ENCODE assay signal across 13 cellular contexts in genomic region chr3:16369885-16370284, GRCh38.
DNase-seq lines count a peak whose midpoint lies in the region; ATAC-seq, FAIRE-seq and TF ChIP-seq lines count a peak whose summit lies in the region.
"Had no signal": no experiment of that assay in that cellular context is flagged by ENCODE, and none has a peak within 500 bp of the region (broad histone marks: within the 10 kb centered on the region; RNA-seq: fewer than 3 reads in every experiment).

No MANE protein-coding gene starts in this region.

- H3K27me3 ChIP-seq in ascending aorta (no peaks in the 10 kb centered on the region), keratinocyte (ENCODE audit: control insufficient read depth, extremely low read depth, insufficient read depth, low read length) (no peaks in the 10 kb centered on the region)
- H3K27me3 ChIP-seq: colonic mucosa, Peyer's patch, spleen had no signal

- CTCF ChIA-PET in activated CD4-positive, alpha-beta T cell treated with anti-CD3 and anti-CD28 coated beads for 36 hours (lab: Charles Lee) = interaction anchor here (1.3 to 1.4 kb wide), 3 partner anchors 10 to 79 kb away, joined by 5 read pairs; no protein-coding TSS in a partner anchor

- no peak for TF ChIP-seq CTCF in ascending aorta (IDR thresholded peaks at IDR 0.05)
- no peak for TF ChIP-seq CTCF in keratinocyte (optimal IDR thresholded peaks at IDR 0.05 in 1 of 3, IDR thresholded peaks at IDR 0.05 in 1 of 3, conservative IDR thresholded peaks at IDR 0.05 in 1 of 3; ENCODE audit: extremely low read depth in 1 of 3, insufficient read depth in 2 of 3, low read length in 3 of 3)

- POLR2A ChIA-PET in activated CD4-positive, alpha-beta T cell treated with anti-CD3 and anti-CD28 coated beads for 36 hours (lab: Charles Lee) = no interaction called here

- H3K4me3 ChIP-seq in ascending aorta (peak overlapping the region in 1 of 2 donors; percentile 2), keratinocyte (ENCODE audit: control insufficient read depth in 2 of 3, extremely low read depth in 1 of 3, insufficient read depth in 2 of 3, low read depth in 1 of 3, low read length in 3 of 3) (no peak overlapping the region)
- H3K4me3 ChIP-seq: colonic mucosa, Peyer's patch, spleen had no signal

- intact Hi-C loops in activated CD4-positive, alpha-beta T cell treated with anti-CD3 and anti-CD28 coated beads for 36 hours (cut with DNase I, micrococcal nuclease) = no loop called here
- intact Hi-C loops in ascending aorta (cut with DNase I) = loop anchor here (1.0 kb wide), 1 partner anchor 31 kb away; no protein-coding TSS in a partner anchor

- H3K27me3 Mint-ChIP-seq in activated CD4-positive, alpha-beta T cell treated with anti-CD3 and anti-CD28 coated beads for 36 hours = no peaks in the 10 kb centered on the region
- no peaks in the 10 kb centered on the region for H3K27me3 Mint-ChIP-seq in stimulated activated naive B cell treated with anti-CD40 and anti-IgM and Interleukin-4, amounts not matched to agents 10 μg/mL and 1 μg/mL and 100 μg/mL, for 72 hours

- H3K4me1 ChIP-seq in ascending aorta (peaks cover 6 to 45% of the 10 kb centered on the region in 2 donors), keratinocyte (ENCODE audit: control insufficient read depth, extremely low read depth, insufficient read depth, low read length) (peaks cover 29% of the 10 kb centered on the region)
- H3K4me1 ChIP-seq: colonic mucosa had no signal

- H3K9me1 ChIP-seq in keratinocyte (ENCODE audit: control insufficient read depth, extremely low read depth, insufficient read depth, low read length) = no peaks in the 10 kb centered on the region

- H4K20me1 ChIP-seq in keratinocyte (ENCODE audit: control insufficient read depth, extremely low read depth, insufficient read depth, low read length) = no peaks in the 10 kb centered on the region

- no peaks in the 10 kb centered on the region for H3K79me2 ChIP-seq in keratinocyte (ENCODE audit: control insufficient read depth, insufficient read depth, low read length)

- peak; percentile 32 for ATAC-seq in activated CD4-positive, alpha-beta T cell treated with anti-CD3 and anti-CD28 coated beads for 36 hours
- ATAC-seq in stimulated activated naive B cell treated with anti-CD40 and anti-IgM and Interleukin-4, amounts not matched to agents 10 μg/mL and 1 μg/mL and 100 μg/mL, for 72 hours (replicated peaks) = no peak
- ATAC-seq in HG03175 (IDR thresholded peaks at IDR 0.05; ENCODE audit: unreplicated experiment) = no peak

- peaks cover 58% of the 10 kb centered on the region for H3K36me3 Mint-ChIP-seq in activated CD4-positive, alpha-beta T cell treated with anti-CD3 and anti-CD28 coated beads for 36 hours (ENCODE audit: low read depth)
- H3K36me3 Mint-ChIP-seq in stimulated activated naive B cell treated with anti-CD40 and anti-IgM and Interleukin-4, amounts not matched to agents 10 μg/mL and 1 μg/mL and 100 μg/mL, for 72 hours = peaks cover 77 to 87% of the 10 kb centered on the region in 2 donors

- no peak for DNase-seq in activated CD4-positive, alpha-beta T cell treated with anti-CD3 and anti-CD28 coated beads for 36 hours
- no peak for DNase-seq in activated CD4-positive, alpha-beta T cell treated with anti-CD3 and anti-CD28 coated beads for 4 hours
- DNase-seq in ascending aorta (ENCODE audit: low spot score in 2 of 2) = no peak
- no peak for DNase-seq in keratinocyte (ENCODE audit: low read depth, low spot score)
- DNase-seq in stimulated activated naive B cell treated with anti-CD40 and anti-IgM and Interleukin-4, amounts not matched to agents 10 μg/mL and 1 μg/mL and 100 μg/mL, for 72 hours = no peak
- no peak for DNase-seq in DMS153 treated with DMSO at 0.1 percent for 48 hours (lab: John Stamatoyannopoulos, UW; ENCODE audit: unreplicated experiment)
- DNase-seq in mesenteric fat pad (ENCODE audit: low spot score) = no peak
- DNase-seq: 8988T, colonic mucosa, Peyer's patch, spleen had no signal

- no peak overlapping the region for H2AFZ ChIP-seq in keratinocyte (ENCODE audit: control insufficient read depth, low read length)

- no peak overlapping the region for H3K4me3 Mint-ChIP-seq in activated CD4-positive, alpha-beta T cell treated with anti-CD3 and anti-CD28 coated beads for 36 hours
- peak overlapping the region in 1 of 2 donors; percentile 49 for H3K4me3 Mint-ChIP-seq in stimulated activated naive B cell treated with anti-CD40 and anti-IgM and Interleukin-4, amounts not matched to agents 10 μg/mL and 1 μg/mL and 100 μg/mL, for 72 hours

- H3K9me3 ChIP-seq in ascending aorta (no peaks in the 10 kb centered on the region), keratinocyte (ENCODE audit: control insufficient read depth, low read depth, low read length) (no peaks in the 10 kb centered on the region)
- H3K9me3 ChIP-seq: colonic mucosa, Peyer's patch, spleen had no signal

- dilution Hi-C loops in keratinocyte (cut with MboI; ENCODE audit: extremely low pct_ligation_motif_present, low sequenced_read_pairs) = no loop called here

- H3K4me1 Mint-ChIP-seq in activated CD4-positive, alpha-beta T cell treated with anti-CD3 and anti-CD28 coated beads for 36 hours = peaks cover 64% of the 10 kb centered on the region
- peaks cover 71 to 96% of the 10 kb centered on the region in 2 donors for H3K4me1 Mint-ChIP-seq in stimulated activated naive B cell treated with anti-CD40 and anti-IgM and Interleukin-4, amounts not matched to agents 10 μg/mL and 1 μg/mL and 100 μg/mL, for 72 hours

- peak overlapping the region; percentile 76 for H3K27ac Mint-ChIP-seq in activated CD4-positive, alpha-beta T cell treated with anti-CD3 and anti-CD28 coated beads for 36 hours
- peak overlapping the region; percentile 96 for H3K27ac Mint-ChIP-seq in stimulated activated naive B cell treated with anti-CD40 and anti-IgM and Interleukin-4, amounts not matched to agents 10 μg/mL and 1 μg/mL and 100 μg/mL, for 72 hours

- H3K9ac ChIP-seq in keratinocyte (ENCODE audit: control insufficient read depth, extremely low read depth, insufficient read depth, low read length) = peak overlapping the region; percentile 48

- peaks cover 12 to 42% of the 10 kb centered on the region in 2 donors for H3K36me3 ChIP-seq in ascending aorta
- peaks cover 0 to 4% of the 10 kb centered on the region in 2 experiments for H3K36me3 ChIP-seq in keratinocyte (ENCODE audit: control insufficient read depth in 2 of 2, extremely low read depth in 1 of 2, insufficient read depth in 2 of 2, low read length in 2 of 2)
- H3K36me3 ChIP-seq: colonic mucosa, Peyer's patch had no signal

- no peaks in the 10 kb centered on the region for H3K9me3 Mint-ChIP-seq in activated CD4-positive, alpha-beta T cell treated with anti-CD3 and anti-CD28 coated beads for 36 hours (ENCODE audit: low read depth)
- no peaks in the 10 kb centered on the region for H3K9me3 Mint-ChIP-seq in stimulated activated naive B cell treated with anti-CD40 and anti-IgM and Interleukin-4, amounts not matched to agents 10 μg/mL and 1 μg/mL and 100 μg/mL, for 72 hours

- no peak for FAIRE-seq in keratinocyte (lab: Jason Lieb, UNC)
- FAIRE-seq: GM12891 had no signal

- H3K27ac ChIP-seq in ascending aorta = peak overlapping the region; percentile 75 to 83
- peak overlapping the region; percentile 75 for H3K27ac ChIP-seq in keratinocyte (ENCODE audit: control insufficient read depth, insufficient read depth, low read length)
- H3K27ac ChIP-seq: colonic mucosa had no signal

- peak overlapping the region; percentile 42 for H3K4me2 ChIP-seq in keratinocyte (ENCODE audit: control insufficient read depth, extremely low read depth, insufficient read depth, low read depth, low read length)
